In genomic region chr21:45450741-45451740, GRCh38 we compare ENCODE assay signal across 1 cellular context.
A peak's percentile ranks its signal among the peaks of the same experiment; 100 is the strongest.
TF ChIP-seq lines count a peak whose summit lies in the region.

No MANE protein-coding gene starts in this region.

TF ChIP-seq in HepG2, 621 proteins besides CTCF, POLR2A, EP300 and RAD21 (continued from another document):
- TF ChIP-seq PAWR (CRISPR knock-in tag; IDR thresholded peaks at IDR 0.05; ENCODE audit: borderline replicate concordance) (no peak), ASH2L (IDR thresholded peaks at IDR 0.05; ENCODE audit: insufficient read length, low read depth, low read length) (no peak), CAMTA2 (CRISPR knock-in tag; IDR thresholded peaks at IDR 0.05; ENCODE audit: borderline replicate concordance) (0 out of 2 replicates have a peak, but pooled peaks have one; percentile 40), ATF1 (CRISPR knock-in tag; IDR thresholded peaks at IDR 0.05) (no peak), NFYB (CRISPR knock-in tag; IDR thresholded peaks at IDR 0.05) (no peak), MYNN (CRISPR knock-in tag; IDR thresholded peaks at IDR 0.05; ENCODE audit: low read depth) (no peak), ZNF274 (CRISPR knock-in tag; IDR thresholded peaks at IDR 0.05) (no peak), ZNF251 (CRISPR knock-in tag; IDR thresholded peaks at IDR 0.05) (no peak), TFDP1 (CRISPR knock-in tag; IDR thresholded peaks at IDR 0.05; ENCODE audit: borderline replicate concordance) (no peak), GATA4 (IDR thresholded peaks at IDR 0.05; ENCODE audit: borderline replicate concordance, low read depth) (no peak), ARNT (IDR thresholded peaks at IDR 0.05) (no peak), SRSF1 (optimal IDR thresholded peaks at IDR 0.05; ENCODE audit: low read depth, low read length) (no peak), ZNF350 (CRISPR knock-in tag; IDR thresholded peaks at IDR 0.05; ENCODE audit: borderline replicate concordance, low read depth) (no peak), CSRNP1 (CRISPR knock-in tag; IDR thresholded peaks at IDR 0.05) (no peak), ZNF331 (CRISPR knock-in tag; IDR thresholded peaks at IDR 0.05) (no peak), ZNF687 (CRISPR knock-in tag; IDR thresholded peaks at IDR 0.05) (peak; percentile 24), ADNP (CRISPR knock-in tag; IDR thresholded peaks at IDR 0.05) (no peak), PHB2 (IDR thresholded peaks at IDR 0.05; ENCODE audit: partially characterized antibody) (no peak)
